Comparison of ENCODE assay signal across 12 cellular contexts in genomic region chr1:43221256-43221778, GRCh38. TPM values are rescaled to one million over a fixed set of nuclear protein-coding genes. Genes with fewer than 3 reads are reported as not detected.
DNase-seq lines count a peak whose midpoint lies in the region; ATAC-seq lines count a peak whose summit lies in the region.
"Had no signal": no experiment of that assay in that cellular context is flagged by ENCODE, and none has a peak within 500 bp of the region (broad histone marks: within the 10 kb centered on the region; RNA-seq: fewer than 3 reads in every experiment).

No MANE protein-coding gene starts in this region.

- H3K36me3 ChIP-seq in naive thymus-derived CD4-positive, alpha-beta T cell (ENCODE audit: control insufficient read depth in 2 of 3, insufficient read depth in 3 of 3, low read length in 3 of 3) = no peaks in the 10 kb centered on the region
- H3K36me3 ChIP-seq: neutrophil had no signal

- peaks cover 0 to 3% (median 0%) of the 10 kb centered on the region in 3 donors for H3K9me3 Mint-ChIP-seq in IgD-negative memory B cell
- H3K9me3 Mint-ChIP-seq in naive thymus-derived CD4-positive, alpha-beta T cell = peaks cover 0 to 1% (median 0%) of the 10 kb centered on the region in 11 donors

- intact Hi-C loops in naive thymus-derived CD4-positive, alpha-beta T cell (cut with micrococcal nuclease) = loop anchor here in 1 of 2 donors (10.0 kb wide), 1 partner anchor 713 kb away; the partner anchor contains the start of gene ARTN

- peak; percentile 58 for ATAC-seq in GM19023 (IDR thresholded peaks at IDR 0.05; ENCODE audit: unreplicated experiment)
- peak; percentile 72 for ATAC-seq in HG02623 (IDR thresholded peaks at IDR 0.05; ENCODE audit: unreplicated experiment)
- ATAC-seq in naive thymus-derived CD4-positive, alpha-beta T cell = peak; percentile 51
- ATAC-seq: PC-3 had no signal

- H3K4me1 ChIP-seq in naive thymus-derived CD4-positive, alpha-beta T cell (ENCODE audit: control insufficient read depth in 2 of 2, insufficient read depth in 2 of 2, low read length in 2 of 2) = no peaks in the 10 kb centered on the region

- peak overlapping the region; percentile 9 to 95 (median 24) for H3K27ac Mint-ChIP-seq in IgD-negative memory B cell
- H3K27ac Mint-ChIP-seq in naive thymus-derived CD4-positive, alpha-beta T cell = peak overlapping the region in 6 of 9 donors; percentile 0 to 70 (median 10)

- no peaks in the 10 kb centered on the region for H3K27me3 ChIP-seq in naive thymus-derived CD4-positive, alpha-beta T cell (ENCODE audit: control insufficient read depth in 2 of 2, insufficient read depth in 2 of 2, low read length in 2 of 2)
- H3K27me3 ChIP-seq: neutrophil had no signal

- no peaks in the 10 kb centered on the region for H3K9me3 ChIP-seq in naive thymus-derived CD4-positive, alpha-beta T cell (ENCODE audit: control insufficient read depth in 2 of 3, low read length in 3 of 3)
- H3K9me3 ChIP-seq: neutrophil had no signal

- H3K27me3 Mint-ChIP-seq in IgD-negative memory B cell = no peaks in the 10 kb centered on the region
- peaks cover 0 to 10% (median 7%) of the 10 kb centered on the region in 5 donors for H3K27me3 Mint-ChIP-seq in naive thymus-derived CD4-positive, alpha-beta T cell

- POLR2A ChIA-PET in naive thymus-derived CD4-positive, alpha-beta T cell (lab: Charles Lee) = interaction anchor here (0.7 kb wide), 1 partner anchor 17 kb away, joined by 3 read pairs; no protein-coding TSS in a partner anchor

- H3K36me3 Mint-ChIP-seq in IgD-negative memory B cell = peaks cover 4% of the 10 kb centered on the region
- peaks cover 0 to 3% (median 0%) of the 10 kb centered on the region in 5 donors for H3K36me3 Mint-ChIP-seq in naive thymus-derived CD4-positive, alpha-beta T cell

- peaks cover 8 to 15% (median 13%) of the 10 kb centered on the region in 3 donors for H3K4me1 Mint-ChIP-seq in IgD-negative memory B cell
- peaks cover 0 to 9% (median 4%) of the 10 kb centered on the region in 7 donors for H3K4me1 Mint-ChIP-seq in naive thymus-derived CD4-positive, alpha-beta T cell

- CTCF ChIA-PET in naive thymus-derived CD4-positive, alpha-beta T cell (lab: Charles Lee) = interaction anchor here (0.6 kb wide), 1 partner anchor 1606 kb away, joined by 7 read pairs; no protein-coding TSS in a partner anchor

- DNase-seq in naive thymus-derived CD4-positive, alpha-beta T cell = no peak
- DNase-seq in middle frontal gyrus (ENCODE audit: extremely low spot score, low spot score) = no peak
- DNase-seq in NCI-H2171 treated with DMSO at 0.1 percent for 48 hours (lab: John Stamatoyannopoulos, UW) = no peak
- DNase-seq in amygdala (lab: John Stamatoyannopoulos, UW) = no peak
- no peak for DNase-seq in activated effector memory CD4-positive, alpha-beta T cell treated with Interleukin-2 at 50 U/mL for 16 hours
- DNase-seq: activated CD4-positive, alpha-beta T cell treated with anti-CD3 and anti-CD28 coated beads, Interleukin-2, amount 50 U/mL, for 48 hours; central memory CD4-positive, alpha-beta T cell; PC-3 had no signal

- H3K4me3 Mint-ChIP-seq in IgD-negative memory B cell = peak overlapping the region in 3 of 4 donors; percentile 31 to 75 (median 49)
- no peak overlapping the region for H3K4me3 Mint-ChIP-seq in naive thymus-derived CD4-positive, alpha-beta T cell

- no peak overlapping the region for H3K4me3 ChIP-seq in naive thymus-derived CD4-positive, alpha-beta T cell (ENCODE audit: low read length)

- H3K27ac ChIP-seq in naive thymus-derived CD4-positive, alpha-beta T cell (ENCODE audit: low read depth, low read length) = no peak overlapping the region
- H3K27ac ChIP-seq: neutrophil had no signal

RNA-seq across cellular contexts. Expression of gene TMEM125, which starts 48.5 kb away (rescaled TPM):
- polyA plus RNA-seq in IgD-negative memory B cell = not detected
- total RNA-seq in naive thymus-derived CD4-positive, alpha-beta T cell = under 1 TPM in 1 of 5 experiments, not detected in 4; 0.21 TPM
- under 1 TPM in 1 of 2 donors, not detected in 1; 0.50 TPM for polyA plus RNA-seq in naive thymus-derived CD4-positive, alpha-beta T cell

RNA-seq across cellular contexts. Expression of gene CFAP57, which starts 49.2 kb away (rescaled TPM):
- polyA plus RNA-seq in IgD-negative memory B cell = 0.14 TPM
- total RNA-seq in naive thymus-derived CD4-positive, alpha-beta T cell = under 1 TPM in 1 of 5 experiments, not detected in 4; 0.07 TPM
- polyA plus RNA-seq in naive thymus-derived CD4-positive, alpha-beta T cell = not detected

RNA-seq across cellular contexts. Expression of gene EBNA1BP2, which starts 49.2 kb away (rescaled TPM):
- polyA plus RNA-seq in IgD-negative memory B cell = 52.5 TPM
- 10 to 100 TPM; 17.8 to 46.1 (median 22.7) TPM for total RNA-seq in naive thymus-derived CD4-positive, alpha-beta T cell
- polyA plus RNA-seq in naive thymus-derived CD4-positive, alpha-beta T cell = 10 to 100 TPM; 51.9 to 56.5 TPM

Comparison
In these comparisons a context has a peak if more than half of its experiments do, and no peak if none do; other contexts are left out.
1. H3K4me3 Mint-ChIP-seq: peak in IgD-negative memory B cell (3 of 4); none in naive thymus-derived CD4-positive, alpha-beta T cell (0 of 10).
2. Peak in every context shown above with its lines, with median percentiles within 50 percentile points of each other: ATAC-seq.